ENCODE assay signal across 14 cellular contexts in the genomic region with DNA sequence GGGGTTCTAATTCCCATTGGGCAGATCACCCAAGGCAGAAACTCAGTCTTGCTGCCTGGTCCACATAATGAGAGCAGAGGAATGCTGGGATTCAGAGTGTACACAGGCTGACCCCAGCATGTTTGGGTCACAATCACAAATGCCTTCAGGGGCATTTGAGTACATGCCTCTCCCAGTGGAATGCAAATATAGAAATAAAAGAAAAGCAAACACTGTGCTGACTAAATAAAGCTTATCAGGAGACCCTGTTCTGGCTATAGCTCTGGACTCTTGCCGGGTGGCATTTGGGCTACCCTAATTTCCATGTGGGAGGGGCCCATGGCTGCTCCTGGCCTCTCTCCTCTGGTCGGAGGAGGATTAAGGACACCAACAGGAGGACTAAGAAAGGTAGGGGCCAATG.
DNase-seq lines count a peak whose midpoint lies in the region; ATAC-seq and TF ChIP-seq lines count a peak whose summit lies in the region.
"Had no signal": no experiment of that assay in that cellular context is flagged by ENCODE, and none has a peak within 500 bp of the region (broad histone marks: within the 10 kb centered on the region; RNA-seq: fewer than 3 reads in every experiment).

No MANE protein-coding gene starts in this region.

- no peak overlapping the region for H3K4me3 ChIP-seq in Peyer's patch
- H3K4me3 ChIP-seq: gastrocnemius medialis had no signal

- POLR2A ChIA-PET in CD4-positive, alpha-beta T cell (lab: Charles Lee): no interaction called here
- POLR2A ChIA-PET in activated naive CD8-positive, alpha-beta T cell treated with anti-CD3 and anti-CD28 coated beads, Interleukin-2, amount 10 ng/mL, durations not matched to agents 7 days and 5 days (lab: Charles Lee): no interaction called here

- no peak for TF ChIP-seq CTCF in CD4-positive, alpha-beta T cell (IDR thresholded peaks at IDR 0.05)
- TF ChIP-seq CTCF in Peyer's patch (IDR thresholded peaks at IDR 0.05): no peak

- CTCF ChIA-PET in CD4-positive, alpha-beta T cell (lab: Charles Lee): no interaction called here

- no peaks in the 10 kb centered on the region for H3K4me1 ChIP-seq in Peyer's patch
- H3K4me1 ChIP-seq: gastrocnemius medialis had no signal

- peak overlapping the region; percentile 65 for H3K27ac Mint-ChIP-seq in CD4-positive, alpha-beta T cell
- H3K27ac Mint-ChIP-seq in activated naive CD8-positive, alpha-beta T cell treated with anti-CD3 and anti-CD28 coated beads, Interleukin-2, amount 10 ng/mL, durations not matched to agents 7 days and 5 days: peak overlapping the region; percentile 72
- peak overlapping the region in 5 of 6 donors; percentile 41 to 82 (median 72) for H3K27ac Mint-ChIP-seq in naive B cell
- H3K27ac Mint-ChIP-seq: H9 had no signal

- H3K27ac ChIP-seq in CD4-positive, alpha-beta T cell (ENCODE audit: low read depth, low read length): no peak overlapping the region
- H3K27ac ChIP-seq in Peyer's patch: no peak overlapping the region
- H3K27ac ChIP-seq: gastrocnemius medialis had no signal

- no peaks in the 10 kb centered on the region for H3K9me3 ChIP-seq in CD4-positive, alpha-beta T cell (ENCODE audit: control insufficient read depth, low read length)
- no peaks in the 10 kb centered on the region for H3K9me3 ChIP-seq in Peyer's patch
- H3K9me3 ChIP-seq: gastrocnemius medialis had no signal

- no peak for ATAC-seq in CD4-positive, alpha-beta T cell (ENCODE audit: poor library complexity)
- no peak for ATAC-seq in activated naive CD8-positive, alpha-beta T cell treated with anti-CD3 and anti-CD28 coated beads, Interleukin-2, amount 10 ng/mL, durations not matched to agents 7 days and 5 days (ENCODE audit: low read depth)
- ATAC-seq in naive B cell (ENCODE audit: low read depth in 2 of 2) (no peak), GM18907 (IDR thresholded peaks at IDR 0.05; ENCODE audit: unreplicated experiment) (no peak), GM18505 (IDR thresholded peaks at IDR 0.05; ENCODE audit: unreplicated experiment) (no peak)
- ATAC-seq: gastrocnemius medialis had no signal

- intact Hi-C loops in CD4-positive, alpha-beta T cell (cut with DNase I, micrococcal nuclease): no loop called here

- no peaks in the 10 kb centered on the region for H3K27me3 Mint-ChIP-seq in CD4-positive, alpha-beta T cell
- no peaks in the 10 kb centered on the region for H3K27me3 Mint-ChIP-seq in activated naive CD8-positive, alpha-beta T cell treated with anti-CD3 and anti-CD28 coated beads, Interleukin-2, amount 10 ng/mL, durations not matched to agents 7 days and 5 days
- H3K27me3 Mint-ChIP-seq in naive B cell: no peaks in the 10 kb centered on the region

- no peaks in the 10 kb centered on the region for H3K9me3 Mint-ChIP-seq in CD4-positive, alpha-beta T cell
- no peaks in the 10 kb centered on the region for H3K9me3 Mint-ChIP-seq in activated naive CD8-positive, alpha-beta T cell treated with anti-CD3 and anti-CD28 coated beads, Interleukin-2, amount 10 ng/mL, durations not matched to agents 7 days and 5 days
- no peaks in the 10 kb centered on the region for H3K9me3 Mint-ChIP-seq in naive B cell
- H3K9me3 Mint-ChIP-seq: H9 had no signal

- no peak for TF ChIP-seq POLR2A in Peyer's patch (IDR thresholded peaks at IDR 0.05)
- TF ChIP-seq POLR2A in GM18505 (IDR thresholded peaks at IDR 0.05; ENCODE audit: borderline replicate concordance, extremely low read depth, insufficient read depth, insufficient read length): no peak

- H3K36me3 Mint-ChIP-seq in CD4-positive, alpha-beta T cell (ENCODE audit: low read depth): peaks cover 93% of the 10 kb centered on the region
- H3K36me3 Mint-ChIP-seq in activated naive CD8-positive, alpha-beta T cell treated with anti-CD3 and anti-CD28 coated beads, Interleukin-2, amount 10 ng/mL, durations not matched to agents 7 days and 5 days: peaks cover 59% of the 10 kb centered on the region
- H3K36me3 Mint-ChIP-seq in naive B cell: peaks cover 28 to 34% of the 10 kb centered on the region in 2 donors

- H3K4me3 Mint-ChIP-seq in CD4-positive, alpha-beta T cell: no peak overlapping the region
- H3K4me3 Mint-ChIP-seq in activated naive CD8-positive, alpha-beta T cell treated with anti-CD3 and anti-CD28 coated beads, Interleukin-2, amount 10 ng/mL, durations not matched to agents 7 days and 5 days: no peak overlapping the region
- no peak overlapping the region for H3K4me3 Mint-ChIP-seq in naive B cell
- H3K4me3 Mint-ChIP-seq: H9 had no signal

- peaks cover 0 to 20% (median 0%) of the 10 kb centered on the region in 3 donors for H3K36me3 ChIP-seq in Peyer's patch
- H3K36me3 ChIP-seq: gastrocnemius medialis had no signal

- no peak for DNase-seq in CD4-positive, alpha-beta T cell
- DNase-seq in ELF-1 (ENCODE audit: low read depth, low spot score): peak; percentile 30
- no peak for DNase-seq in activated naive CD8-positive, alpha-beta T cell treated with anti-CD3 and anti-CD28 coated beads, Interleukin-2, amount 10 ng/mL, durations not matched to agents 7 days and 5 days
- DNase-seq in naive B cell: no peak
- DNase-seq in Peyer's patch: no peak
- DNase-seq: C1 segment of cervical spinal cord; gastrocnemius medialis; H9; NCI-H1092 treated with DMSO at 0.1 percent for 48 hours; occipital lobe; small intestine; stimulated activated naive CD4-positive, alpha-beta T cell treated with Interleukin-2 at 50 U/mL for 16 hours had no signal

- H3K4me1 Mint-ChIP-seq in CD4-positive, alpha-beta T cell (ENCODE audit: low read depth): peaks cover 27% of the 10 kb centered on the region
- H3K4me1 Mint-ChIP-seq in activated naive CD8-positive, alpha-beta T cell treated with anti-CD3 and anti-CD28 coated beads, Interleukin-2, amount 10 ng/mL, durations not matched to agents 7 days and 5 days: peaks cover 17% of the 10 kb centered on the region
- peaks cover 0 to 3% (median 0%) of the 10 kb centered on the region in 3 donors for H3K4me1 Mint-ChIP-seq in naive B cell

- H3K27me3 ChIP-seq in CD4-positive, alpha-beta T cell (ENCODE audit: control insufficient read depth, insufficient read depth, low read length): no peaks in the 10 kb centered on the region
- H3K27me3 ChIP-seq in Peyer's patch: no peaks in the 10 kb centered on the region
- H3K27me3 ChIP-seq: gastrocnemius medialis had no signal
